15 cellular contexts compared by ENCODE assay signal in the genomic region with DNA sequence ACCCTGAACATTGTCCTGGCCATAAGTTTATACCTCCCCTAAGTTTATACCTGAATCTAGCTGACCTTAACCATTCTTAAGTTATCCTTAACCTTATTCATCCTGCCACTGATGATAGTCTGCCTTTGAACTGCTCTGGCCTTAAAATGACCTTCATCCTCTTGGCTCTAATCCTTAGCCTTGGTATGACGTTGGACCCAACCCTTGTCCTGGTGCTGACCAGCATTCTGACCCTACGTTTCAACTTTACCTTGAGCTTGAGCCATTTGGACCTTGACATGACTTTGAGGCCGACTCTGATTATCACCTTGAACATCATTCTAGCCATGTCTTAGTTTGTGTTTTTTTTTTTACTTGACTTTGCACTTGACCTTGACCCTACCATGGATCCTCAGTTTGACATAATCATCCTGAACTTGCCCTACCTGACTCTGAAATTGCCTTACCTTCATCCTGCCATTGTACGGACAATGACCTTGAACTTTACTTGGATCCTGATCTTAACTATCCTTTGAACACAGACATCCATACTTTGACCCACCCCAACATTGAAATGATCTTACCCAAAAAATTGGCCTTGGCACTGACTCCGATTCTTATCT.
"Had no signal": no experiment of that assay in that cellular context is flagged by ENCODE, and none has a peak within 500 bp of the region (broad histone marks: within the 10 kb centered on the region; RNA-seq: fewer than 3 reads in every experiment).

No MANE protein-coding gene starts in this region.

- H3K27me3 ChIP-seq: cardiac muscle cell, right lobe of liver, tibial artery had no signal

- H3K9me3 Mint-ChIP-seq: activated naive CD8-positive, alpha-beta T cell treated with anti-CD3 and anti-CD28 coated beads for 36 hours; effector memory CD8-positive, alpha-beta T cell; stimulated activated memory B cell treated with anti-CD40 and anti-IgM and Interleukin-4, amounts not matched to agents 10 μg/mL and 1 μg/mL and 100 μg/mL, for 72 hours had no signal

- DNase-seq: activated CD4-positive, alpha-beta T cell treated with anti-CD3 and anti-CD28 coated beads, Interleukin-2, amount 50 U/mL, for 1 hour; activated CD4-positive, CD25-positive, alpha-beta regulatory T cell; activated naive CD8-positive, alpha-beta T cell treated with anti-CD3 and anti-CD28 coated beads for 36 hours; amniotic stem cell; effector memory CD8-positive, alpha-beta T cell; hippocampal formation; islet precursor cell; right lobe of liver; stimulated activated CD4-positive, alpha-beta T cell treated with anti-CD3 and anti-CD28 coated beads, Interleukin-4, amount 100 ng/mL, for 4 hours; T-helper 9 cell; tibial artery had no signal

- H3K27ac Mint-ChIP-seq: activated naive CD8-positive, alpha-beta T cell treated with anti-CD3 and anti-CD28 coated beads for 36 hours; stimulated activated memory B cell treated with anti-CD40 and anti-IgM and Interleukin-4, amounts not matched to agents 10 μg/mL and 1 μg/mL and 100 μg/mL, for 72 hours had no signal

- H3K4me1 Mint-ChIP-seq: stimulated activated memory B cell treated with anti-CD40 and anti-IgM and Interleukin-4, amounts not matched to agents 10 μg/mL and 1 μg/mL and 100 μg/mL, for 72 hours had no signal

- H3K36me3 ChIP-seq: cardiac muscle cell, prostate gland had no signal

- H3K9me3 ChIP-seq: prostate gland, right lobe of liver, tibial artery had no signal

- H3K4me1 ChIP-seq: prostate gland had no signal

- H3K4me3 Mint-ChIP-seq: activated naive CD8-positive, alpha-beta T cell treated with anti-CD3 and anti-CD28 coated beads for 36 hours; effector memory CD8-positive, alpha-beta T cell; stimulated activated memory B cell treated with anti-CD40 and anti-IgM and Interleukin-4, amounts not matched to agents 10 μg/mL and 1 μg/mL and 100 μg/mL, for 72 hours had no signal

- H3K27me3 Mint-ChIP-seq: activated naive CD8-positive, alpha-beta T cell treated with anti-CD3 and anti-CD28 coated beads for 36 hours; effector memory CD8-positive, alpha-beta T cell; stimulated activated memory B cell treated with anti-CD40 and anti-IgM and Interleukin-4, amounts not matched to agents 10 μg/mL and 1 μg/mL and 100 μg/mL, for 72 hours had no signal

- ATAC-seq: effector memory CD8-positive, alpha-beta T cell; stimulated activated memory B cell treated with anti-CD40 and anti-IgM and Interleukin-4, amounts not matched to agents 10 μg/mL and 1 μg/mL and 100 μg/mL, for 72 hours had no signal

- H3K27ac ChIP-seq: cardiac muscle cell, prostate gland, right lobe of liver, SK-N-MC, tibial artery had no signal

- H3K4me3 ChIP-seq: cardiac muscle cell, prostate gland, right lobe of liver, SK-N-MC, tibial artery had no signal
